Comparison of ENCODE assay signal across 12 cellular contexts in the genomic region with DNA sequence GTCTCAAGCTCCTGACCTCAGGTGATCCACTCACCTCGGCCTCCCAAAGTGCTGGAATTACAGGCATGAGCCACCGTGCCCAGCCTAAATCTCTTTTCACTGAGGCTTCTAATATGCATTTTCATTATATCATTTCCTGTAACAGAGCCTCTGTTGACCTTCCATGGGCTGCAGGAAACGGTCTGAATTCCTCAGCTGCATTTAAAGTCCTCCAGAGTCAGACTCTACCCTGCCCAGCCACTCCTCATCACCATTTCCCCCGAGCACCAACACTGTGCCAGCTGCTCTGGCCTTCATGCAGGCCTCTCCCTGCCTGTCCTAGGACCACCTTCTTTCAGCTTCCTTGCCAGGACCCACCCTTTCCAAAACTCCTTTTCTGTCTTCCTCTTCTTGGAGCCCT. TPM values are rescaled to one million over a fixed set of nuclear protein-coding genes. Genes with fewer than 3 reads are reported as not detected.
A peak's percentile ranks its signal among the peaks of the same experiment; 100 is the strongest.
DNase-seq lines count a peak whose midpoint lies in the region; ATAC-seq, FAIRE-seq and TF ChIP-seq lines count a peak whose summit lies in the region.
"Had no signal": no experiment of that assay in that cellular context is flagged by ENCODE, and none has a peak within 500 bp of the region (broad histone marks: within the 10 kb centered on the region; RNA-seq: fewer than 3 reads in every experiment).

No MANE protein-coding gene starts in this region.

- TF ChIP-seq CTCF in bronchial epithelial cell (IDR thresholded peaks at IDR 0.05; ENCODE audit: insufficient read depth, low read length, severe bottlenecking): no peak
- TF ChIP-seq CTCF in tibial artery (IDR thresholded peaks at IDR 0.05): no peak

- intact Hi-C loops in left colon (cut with DNase I, micrococcal nuclease): loop anchor here in 1 of 2 donors (5.0 kb wide), 3 partner anchors 197 to 292 kb away; a partner anchor contains a TSS
- intact Hi-C loops in tibial artery (cut with DNase I; ENCODE audit: low total_unique reads): loop anchor here (5.0 kb wide), 1 partner anchor 272 kb away; no protein-coding TSS in a partner anchor

- no peak overlapping the region for H3K4me3 ChIP-seq in bronchial epithelial cell (ENCODE audit: low read depth, low read length)
- H3K4me3 ChIP-seq in tibial artery: no peak overlapping the region

- no peaks in the 10 kb centered on the region for H3K36me3 ChIP-seq in bronchial epithelial cell (ENCODE audit: control insufficient read depth, insufficient read depth, low read length)
- no peaks in the 10 kb centered on the region for H3K36me3 ChIP-seq in tibial artery

- no peaks in the 10 kb centered on the region for H3K27me3 ChIP-seq in bronchial epithelial cell (ENCODE audit: control insufficient read depth, insufficient read depth, low read length)
- no peaks in the 10 kb centered on the region for H3K27me3 ChIP-seq in tibial artery

- H3K4me1 ChIP-seq in tibial artery: peaks cover 0 to 15% (median 7%) of the 10 kb centered on the region in 4 donors

- no peaks in the 10 kb centered on the region for H3K9me3 ChIP-seq in tibial artery

- peak; percentile 84 for ATAC-seq in left colon
- no peak for ATAC-seq in HG03135 (IDR thresholded peaks at IDR 0.05; ENCODE audit: unreplicated experiment)
- ATAC-seq: stimulated activated naive B cell treated with anti-CD40 and anti-IgM and Interleukin-4, amounts not matched to agents 10 μg/mL and 1 μg/mL and 100 μg/mL, for 72 hours had no signal

- DNase-seq in DMS53 (lab: John Stamatoyannopoulos, UW) (peak; percentile 3), DMS53 treated with DMSO at 0.1 percent for 48 hours (lab: John Stamatoyannopoulos, UW; ENCODE audit: unreplicated experiment) (no peak), bronchial epithelial cell (ENCODE audit: low read depth) (peak; percentile 20), left colon (no peak), tibial artery (no peak), SHP77 treated with DMSO at 0.1 percent for 48 hours (lab: John Stamatoyannopoulos, UW) (no peak), activated T-cell treated with anti-CD3 and anti-CD28 coated beads for 4 hours (no peak)
- DNase-seq: nephron progenitor cell; stimulated activated naive B cell treated with anti-CD40 and anti-IgM and Interleukin-4, amounts not matched to agents 10 μg/mL and 1 μg/mL and 100 μg/mL, for 72 hours had no signal

- peak overlapping the region; percentile 23 to 44 for H3K27ac ChIP-seq in tibial artery
- H3K27ac ChIP-seq: 22Rv1 had no signal

- FAIRE-seq in bronchial epithelial cell (lab: Jason Lieb, UNC): no peak
- FAIRE-seq: endometrium had no signal

RNA-seq across cellular contexts. Expression of a gene that starts 9.8 kb away (rescaled TPM):
- total RNA-seq in bronchial epithelial cell: 60.6 and 73.7 TPM in 2 replicates
- 100 to 1,000 TPM; 150 to 193 TPM for total RNA-seq in left colon

Comparison
In these comparisons a context has a peak if more than half of its experiments do, and no peak if none do; other contexts are left out.
1. DNase-seq: peak in DMS53 (single experiment) and bronchial epithelial cell (single experiment); none in DMS53 treated with DMSO at 0.1 percent for 48 hours (single experiment), left colon (0 of 2), tibial artery (0 of 2), SHP77 treated with DMSO at 0.1 percent for 48 hours (single experiment) and activated T-cell treated with anti-CD3 and anti-CD28 coated beads for 4 hours (single experiment).